8 cellular contexts compared by ENCODE assay signal in genomic region chr2:179340678-179341077, GRCh38.
DNase-seq lines count a peak whose midpoint lies in the region; ATAC-seq and TF ChIP-seq lines count a peak whose summit lies in the region.

No MANE protein-coding gene starts in this region.

- no peaks in the 10 kb centered on the region for H3K27me3 Mint-ChIP-seq in MCF 10A (ENCODE audit: insufficient read depth, unreplicated experiment)

- H3K4me1 Mint-ChIP-seq in MCF 10A (ENCODE audit: insufficient read depth, unreplicated experiment), result peaks cover 40% of the 10 kb centered on the region

- DNase-seq in DMS53 treated with DMSO at 0.1 percent for 48 hours (lab: John Stamatoyannopoulos, UW; ENCODE audit: unreplicated experiment) (peak; percentile 53), NCI-H1092 treated with DMSO at 0.1 percent for 48 hours (lab: John Stamatoyannopoulos, UW) (peak; percentile 3), MCF 10A (ENCODE audit: unreplicated experiment) (peak; percentile 63), lung microvascular endothelial cell (ENCODE audit: low read depth in 2 of 2) (peak; percentile 17 to 66)

- ATAC-seq in HG03196 (IDR thresholded peaks at IDR 0.05; ENCODE audit: unreplicated experiment) (no peak), HG03135 (IDR thresholded peaks at IDR 0.05; ENCODE audit: unreplicated experiment) (no peak), HG02642 (IDR thresholded peaks at IDR 0.05; ENCODE audit: poor library complexity, unreplicated experiment) (no peak), GM18505 (IDR thresholded peaks at IDR 0.05; ENCODE audit: unreplicated experiment) (no peak)

- no peaks in the 10 kb centered on the region for H3K36me3 Mint-ChIP-seq in MCF 10A (ENCODE audit: insufficient read depth, unreplicated experiment)

- no peak for TF ChIP-seq POLR2A in GM18505 (IDR thresholded peaks at IDR 0.05; ENCODE audit: borderline replicate concordance, extremely low read depth, insufficient read depth, insufficient read length)

- H3K4me3 Mint-ChIP-seq in MCF 10A (ENCODE audit: unreplicated experiment), result no peak overlapping the region

- H3K9me3 Mint-ChIP-seq in MCF 10A (ENCODE audit: unreplicated experiment), result no peaks in the 10 kb centered on the region

- POLR2A ChIA-PET in MCF 10A (lab: Yijun Ruan, JAX), result interaction anchor here (1.0 to 1.4 kb wide), 3 partner anchors 68 to 666 kb away, joined by 3 to 4 read pairs (median 3); no protein-coding TSS in a partner anchor

- CTCF ChIA-PET in MCF 10A (lab: Yijun Ruan, JAX), result interaction anchor here (0.6 to 1.5 kb wide), 14 partner anchors 16 to 331 kb away, joined by 3 to 5 read pairs (median 3); no protein-coding TSS in a partner anchor

- intact Hi-C loops in MCF 10A (cut with micrococcal nuclease), result loop anchor here (1.0 kb wide), 2 partner anchors 77 to 121 kb away; no protein-coding TSS in a partner anchor

- peak; percentile 33 for TF ChIP-seq CTCF in MCF 10A (IDR thresholded peaks at IDR 0.05; ENCODE audit: unreplicated experiment)

- no TSS peak for BruUV-seq in MCF 10A (replicated peaks; lab: Mats Ljungman, UMichigan)

- H3K27ac Mint-ChIP-seq in MCF 10A (ENCODE audit: low read depth, unreplicated experiment), result no peak overlapping the region

Comparison
In these comparisons a context has a peak if more than half of its experiments do, and no peak if none do; other contexts are left out.
1. DNase-seq: peak in every context shown above with its lines; median percentile 63 in MCF 10A; 53 in DMS53 treated with DMSO at 0.1 percent for 48 hours; 42 in lung microvascular endothelial cell; 3 in NCI-H1092 treated with DMSO at 0.1 percent for 48 hours.